In the genomic region with DNA sequence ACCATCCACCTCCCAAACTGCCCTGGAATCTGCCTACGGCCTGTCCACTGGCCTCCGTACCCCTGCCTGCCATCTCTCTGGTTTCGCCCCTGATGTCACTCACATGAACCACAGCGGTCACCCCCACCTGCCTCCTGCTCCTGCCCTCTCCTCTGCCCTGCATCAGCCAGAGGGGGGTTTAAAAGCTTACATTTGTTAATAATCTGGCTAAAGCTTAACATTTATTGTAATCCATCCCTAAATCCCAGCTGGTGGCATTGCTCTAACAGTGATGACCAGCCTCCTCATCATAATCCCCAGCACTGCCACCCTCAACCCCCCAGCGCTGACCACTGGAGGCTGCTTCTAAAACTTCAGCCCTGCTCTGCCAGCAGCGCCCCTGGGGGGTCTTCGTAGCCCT, we compare ENCODE assay signal across 15 cellular contexts. TPM values are rescaled to one million over a fixed set of nuclear protein-coding genes. Genes with fewer than 3 reads are reported as not detected.
DNase-seq lines count a peak whose midpoint lies in the region; ATAC-seq, FAIRE-seq and TF ChIP-seq lines count a peak whose summit lies in the region.
"Had no signal": no experiment of that assay in that cellular context is flagged by ENCODE, and none has a peak within 500 bp of the region (broad histone marks: within the 10 kb centered on the region; RNA-seq: fewer than 3 reads in every experiment).

No MANE protein-coding gene starts in this region.

- no peak for DNase-seq in activated naive CD4-positive, alpha-beta T cell treated with anti-CD3 and anti-CD28 coated beads, Interleukin-2, amount 50 U/mL, for 16 hours
- no peak for DNase-seq in activated B cell treated with CpG ODN at 0.5 μM for 24 hours
- no peak for DNase-seq in immature natural killer cell
- DNase-seq in kidney, result no peak
- DNase-seq in OCI-M2 (lab: John Stamatoyannopoulos, UW; ENCODE audit: unreplicated experiment), result no peak
- DNase-seq: activated CD4-positive, alpha-beta T cell treated with anti-CD3 and anti-CD28 coated beads, Interleukin-2, amount 50 U/mL, for 4 hours; caudate nucleus; GOT3; ovary; stimulated activated CD4-positive, alpha-beta T cell treated with anti-CD3 and anti-CD28 coated beads, Interleukin-4, amount 100 ng/mL, for 1 hour had no signal

- TF ChIP-seq POLR2A in GM18505 (IDR thresholded peaks at IDR 0.05; ENCODE audit: borderline replicate concordance, extremely low read depth, insufficient read depth, insufficient read length), result no peak

- CTCF ChIA-PET in activated B cell treated with CpG ODN at 0.5 μM for 24 hours (lab: Charles Lee), result no interaction called here

- H3K9me3 Mint-ChIP-seq in activated naive CD4-positive, alpha-beta T cell treated with anti-CD3 and anti-CD28 coated beads, Interleukin-2, amount 50 U/mL, for 24 hours, result no peaks in the 10 kb centered on the region
- H3K9me3 Mint-ChIP-seq in activated B cell treated with CpG ODN at 0.5 μM for 24 hours (no peaks in the 10 kb centered on the region), immature natural killer cell (no peaks in the 10 kb centered on the region)

- peaks cover 7 to 8% of the 10 kb centered on the region in 2 donors for H3K36me3 ChIP-seq in kidney (ENCODE audit: control insufficient read depth in 1 of 2, insufficient read depth in 2 of 2, low read length in 2 of 2)
- H3K36me3 ChIP-seq: ovary had no signal

- peaks cover 42 to 46% of the 10 kb centered on the region in 2 donors for H3K4me1 ChIP-seq in kidney (ENCODE audit: control insufficient read depth in 1 of 2, insufficient read depth in 1 of 2, low read depth in 1 of 2, low read length in 2 of 2)

- H3K4me1 Mint-ChIP-seq in activated naive CD4-positive, alpha-beta T cell treated with anti-CD3 and anti-CD28 coated beads, Interleukin-2, amount 50 U/mL, for 24 hours, result peaks cover 84% of the 10 kb centered on the region
- H3K4me1 Mint-ChIP-seq in activated B cell treated with CpG ODN at 0.5 μM for 24 hours (peaks cover 81% of the 10 kb centered on the region), immature natural killer cell (peaks cover 77 to 86% of the 10 kb centered on the region in 2 donors)

- peaks cover 12% of the 10 kb centered on the region for H3K36me3 Mint-ChIP-seq in activated naive CD4-positive, alpha-beta T cell treated with anti-CD3 and anti-CD28 coated beads, Interleukin-2, amount 50 U/mL, for 24 hours
- H3K36me3 Mint-ChIP-seq in activated B cell treated with CpG ODN at 0.5 μM for 24 hours (ENCODE audit: low read depth) (peaks cover 18% of the 10 kb centered on the region), immature natural killer cell (peaks cover 5 to 8% (median 6%) of the 10 kb centered on the region in 3 donors)

- no peak for TF ChIP-seq CTCF in activated B cell treated with CpG ODN at 0.5 μM for 24 hours (IDR thresholded peaks at IDR 0.05)
- no peak for TF ChIP-seq CTCF in kidney (IDR thresholded peaks at IDR 0.05; ENCODE audit: borderline replicate concordance, extremely low read depth, insufficient read depth)

- ATAC-seq in activated B cell treated with CpG ODN at 0.5 μM for 24 hours (ENCODE audit: low read depth) (no peak), GM18505 (IDR thresholded peaks at IDR 0.05; ENCODE audit: unreplicated experiment) (no peak)
- ATAC-seq: gastroesophageal sphincter had no signal

- no peak overlapping the region for H3K27ac Mint-ChIP-seq in activated naive CD4-positive, alpha-beta T cell treated with anti-CD3 and anti-CD28 coated beads, Interleukin-2, amount 50 U/mL, for 24 hours
- H3K27ac Mint-ChIP-seq in activated B cell treated with CpG ODN at 0.5 μM for 24 hours (peak overlapping the region; percentile 79), immature natural killer cell (peak overlapping the region; percentile 80 to 92 (median 90))

- H3K4me3 ChIP-seq in kidney (ENCODE audit: low read length in 2 of 2), result no peak overlapping the region
- H3K4me3 ChIP-seq: gastroesophageal sphincter, ovary had no signal

- intact Hi-C loops in activated B cell treated with CpG ODN at 0.5 μM for 24 hours (cut with micrococcal nuclease) (no loop called here), kidney (cut with DNase I) (no loop called here)

- H3K4me3 Mint-ChIP-seq in activated naive CD4-positive, alpha-beta T cell treated with anti-CD3 and anti-CD28 coated beads, Interleukin-2, amount 50 U/mL, for 24 hours, result peak overlapping the region; percentile 17
- no peak overlapping the region for H3K4me3 Mint-ChIP-seq in activated B cell treated with CpG ODN at 0.5 μM for 24 hours
- H3K4me3 Mint-ChIP-seq in immature natural killer cell, result no peak overlapping the region

- no peaks in the 10 kb centered on the region for H3K9me3 ChIP-seq in kidney (ENCODE audit: control insufficient read depth in 1 of 2, low read length in 2 of 2)
- H3K9me3 ChIP-seq: gastroesophageal sphincter, ovary had no signal

- no peaks in the 10 kb centered on the region for H3K27me3 Mint-ChIP-seq in activated naive CD4-positive, alpha-beta T cell treated with anti-CD3 and anti-CD28 coated beads, Interleukin-2, amount 50 U/mL, for 24 hours
- H3K27me3 Mint-ChIP-seq in activated B cell treated with CpG ODN at 0.5 μM for 24 hours (no peaks in the 10 kb centered on the region), immature natural killer cell (ENCODE audit: low read depth in 3 of 3) (peaks cover 10 to 21% (median 17%) of the 10 kb centered on the region in 3 donors)

- FAIRE-seq in kidney (lab: Jason Lieb, UNC), result no peak
- FAIRE-seq: urothelium cell line had no signal

- H3K9ac ChIP-seq in kidney (ENCODE audit: low read length in 2 of 2), result no peak overlapping the region

- POLR2A ChIA-PET in activated B cell treated with CpG ODN at 0.5 μM for 24 hours (lab: Charles Lee), result interaction anchor here (0.6 to 1.4 kb wide), 2 partner anchors 40 to 185 kb away, joined by 3 read pairs; no protein-coding TSS in a partner anchor

- H3K27ac ChIP-seq in temporal lobe (ENCODE audit: low read depth, low read length), result peak overlapping the region; percentile 66
- no peak overlapping the region for H3K27ac ChIP-seq in kidney (ENCODE audit: low read depth in 2 of 2, low read length in 2 of 2)
- H3K27ac ChIP-seq: gastroesophageal sphincter, ovary had no signal

RNA-seq across cellular contexts. Expression of gene DNM2, which starts 38.9 kb away (rescaled TPM):
- 220 and 257 TPM in 2 replicates for total RNA-seq in activated B cell treated with CpG ODN at 0.5 μM for 24 hours
- polyA plus RNA-seq in immature natural killer cell, result 100 to 1,000 TPM in 1 of 3 donors, 10 to 100 TPM in 2; 62.9 to 170 (median 92.7) TPM
- total RNA-seq in temporal lobe, result 32.5 TPM
- 226 TPM for total RNA-seq in kidney
- 79.0 TPM for polyA plus RNA-seq in kidney (ENCODE audit: insufficient read depth, low read depth, low replicate concordance)

RNA-seq across cellular contexts. Expression of gene QTRT1, which starts 55.6 kb away (rescaled TPM):
- 69.4 and 74.9 TPM in 2 replicates for total RNA-seq in activated B cell treated with CpG ODN at 0.5 μM for 24 hours
- polyA plus RNA-seq in immature natural killer cell, result 10 to 100 TPM; 25.5 to 48.1 (median 33.7) TPM
- 31.7 TPM for total RNA-seq in temporal lobe
- 55.2 TPM for total RNA-seq in kidney
- polyA plus RNA-seq in kidney (ENCODE audit: insufficient read depth, low read depth, low replicate concordance), result 77.2 TPM
